ENCODE assay signal across 1 cellular context in the genomic region with DNA sequence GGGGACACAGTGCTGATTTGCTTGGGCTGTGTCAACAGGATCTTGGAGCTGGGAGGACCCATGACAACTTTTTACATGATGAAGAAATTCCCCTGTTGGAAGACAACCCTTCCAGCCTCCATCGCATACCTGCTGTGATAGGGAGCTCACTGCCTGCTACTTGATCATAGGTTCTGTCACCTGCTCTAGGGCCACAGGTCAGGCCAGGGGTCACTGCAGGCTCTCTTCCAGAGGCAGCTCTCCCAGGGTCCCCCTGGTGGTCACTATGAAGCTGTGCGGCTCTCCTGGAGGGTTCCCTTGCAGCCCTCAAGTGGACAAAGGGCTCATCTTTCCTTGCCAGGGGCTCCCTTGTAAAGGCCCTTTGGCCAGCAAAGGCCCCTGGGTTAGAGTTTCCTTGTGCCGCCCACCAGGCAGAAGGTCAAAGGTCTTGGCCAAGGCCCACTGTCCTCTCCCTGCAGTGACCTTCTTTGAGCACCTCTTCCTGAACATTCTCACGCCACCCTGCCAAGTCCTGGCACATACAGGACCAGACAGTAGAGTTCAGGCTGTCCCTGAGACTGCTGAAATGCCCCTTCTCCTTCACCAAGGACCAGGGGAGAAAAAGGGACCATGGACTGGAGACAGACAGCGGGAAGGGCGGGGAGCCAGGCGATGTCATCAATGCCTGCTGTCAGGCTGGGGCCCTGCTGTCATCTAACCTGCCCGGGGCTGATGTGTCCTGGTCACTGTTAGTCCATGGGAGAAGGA.
TF ChIP-seq lines count a peak whose summit lies in the region.

No MANE protein-coding gene starts in this region.

TF ChIP-seq in HCT116, 20 proteins besides CTCF, POLR2A, EP300 and RAD21 (continued from another document):
- TF ChIP-seq ZBTB33 (IDR thresholded peaks at IDR 0.05; ENCODE audit: extremely low read depth, insufficient replicate concordance, low read length): no peak
- no peak for TF ChIP-seq JUND (IDR thresholded peaks at IDR 0.05)
TF ChIP-seq in HCT116: peak in this region for 0.
